In the genomic region with DNA sequence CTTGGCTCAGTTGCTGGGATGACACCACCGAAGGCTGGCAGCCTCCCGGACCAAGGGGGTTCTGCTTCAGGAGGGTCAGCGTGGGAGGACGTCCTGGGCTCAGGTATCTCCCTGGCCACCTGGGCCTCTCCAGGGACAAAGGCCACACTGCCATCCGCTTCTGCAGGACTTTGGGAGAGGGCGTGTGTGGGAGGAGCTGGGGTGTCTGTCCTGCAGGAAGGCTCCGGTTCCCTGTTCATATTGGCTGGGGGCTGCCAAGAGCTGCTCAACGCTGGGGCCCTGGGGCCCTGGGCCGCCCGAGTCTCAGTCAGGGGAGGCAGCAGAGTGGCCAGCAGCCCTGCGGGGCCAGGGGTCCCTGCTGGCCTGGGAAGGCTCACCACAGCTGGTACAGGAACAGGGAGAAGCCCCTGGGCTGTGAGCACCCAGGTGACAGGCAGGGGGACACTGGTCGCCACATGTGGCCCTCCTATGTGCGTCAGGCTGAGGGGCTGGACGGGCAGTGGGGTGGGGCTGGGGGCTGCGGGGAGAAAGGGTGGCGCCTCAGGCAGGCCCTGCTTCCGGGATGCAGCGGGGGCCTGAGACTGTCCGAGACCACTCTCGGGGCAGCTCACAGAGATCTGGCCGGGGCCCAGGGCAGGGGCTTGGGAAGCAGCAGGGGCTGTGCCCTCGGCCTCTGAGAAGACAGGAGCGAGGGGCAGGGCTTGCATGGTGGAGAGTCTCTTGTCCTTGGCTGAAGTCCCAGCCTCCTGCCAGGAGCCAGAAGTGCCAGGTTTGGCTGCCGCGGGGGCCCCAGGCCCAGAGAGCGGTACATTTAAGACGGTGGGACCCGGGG, we compare ENCODE assay signal across 1 cellular context.
TF ChIP-seq lines count a peak whose summit lies in the region.

No MANE protein-coding gene starts in this region.

TF ChIP-seq in K562, 482 proteins besides CTCF, POLR2A, EP300 and RAD21:
- TF ChIP-seq RBFOX2 (IDR thresholded peaks at IDR 0.05; ENCODE audit: low read depth, low read length) (peak; percentile 23; the same call in 1 of the 2 replicates), ZBTB17 (CRISPR knock-in tag; IDR thresholded peaks at IDR 0.05) (no peak), ZFP30 (CRISPR knock-in tag; IDR thresholded peaks at IDR 0.05; ENCODE audit: borderline replicate concordance) (no peak), POLR2G (IDR thresholded peaks at IDR 0.05; ENCODE audit: low read depth, low read length) (0 out of 2 replicates have a peak, but pooled peaks have one; percentile 14)
